In genomic region chr3:147318900-147319299, GRCh38 we compare ENCODE assay signal across 23 cellular contexts.
"Had no signal": no experiment of that assay in that cellular context is flagged by ENCODE, and none has a peak within 500 bp of the region (broad histone marks: within the 10 kb centered on the region; RNA-seq: fewer than 3 reads in every experiment).

No MANE protein-coding gene starts in this region.

- H3K9me3 ChIP-seq: colonic mucosa, gastroesophageal sphincter, heart left ventricle, left ventricle myocardium inferior, thyroid gland had no signal

- ATAC-seq: activated CD8-positive, alpha-beta T cell treated with anti-CD3 and anti-CD28 coated beads for 36 hours; gastroesophageal sphincter; heart left ventricle had no signal

- H3K4me1 ChIP-seq: colonic mucosa, gastroesophageal sphincter, heart left ventricle, left ventricle myocardium inferior, thyroid gland had no signal

- DNase-seq: activated CD4-positive, alpha-beta T cell treated with anti-CD3 and anti-CD28 coated beads, Interleukin-2, amount 10 ng/mL, durations not matched to agents 24 days and 14 days; activated CD4-positive, CD25-positive, alpha-beta regulatory T cell; activated CD8-positive, alpha-beta T cell treated with anti-CD3 and anti-CD28 coated beads for 36 hours; activated naive CD4-positive, alpha-beta T cell treated with anti-CD3 and anti-CD28 coated beads for 36 hours; activated T-cell treated with anti-CD3 and anti-CD28 coated beads, Interleukin-2, amount 50 U/mL, for 24 hours; anterior cingulate cortex; brain microvascular endothelial cell; central memory CD4-positive, alpha-beta T cell; colonic mucosa; endodermal cell; heart left ventricle; left ventricle myocardium inferior; mammary epithelial cell; midbrain; nephron progenitor cell; nucleus accumbens; posterior cingulate gyrus; retina; stimulated activated CD4-positive, alpha-beta T cell treated with anti-CD3 and anti-CD28 coated beads, Interleukin-2, amount 100 ng/mL, for 24 hours; stimulated activated naive CD4-positive, alpha-beta T cell treated with Interleukin-2 at 50 U/mL for 16 hours; T-helper 9 cell; thyroid gland had no signal

- H3K9me3 Mint-ChIP-seq: nephron progenitor cell had no signal

- H3K4me3 Mint-ChIP-seq: activated CD4-positive, alpha-beta T cell treated with anti-CD3 and anti-CD28 coated beads, Interleukin-2, amount 10 ng/mL, durations not matched to agents 24 days and 14 days; activated CD8-positive, alpha-beta T cell treated with anti-CD3 and anti-CD28 coated beads for 36 hours; activated naive CD4-positive, alpha-beta T cell treated with anti-CD3 and anti-CD28 coated beads for 36 hours; activated T-cell treated with anti-CD3 and anti-CD28 coated beads, Interleukin-2, amount 50 U/mL, for 24 hours; endodermal cell; nephron progenitor cell had no signal

- H3K27me3 Mint-ChIP-seq: activated CD4-positive, alpha-beta T cell treated with anti-CD3 and anti-CD28 coated beads, Interleukin-2, amount 10 ng/mL, durations not matched to agents 24 days and 14 days; activated CD8-positive, alpha-beta T cell treated with anti-CD3 and anti-CD28 coated beads for 36 hours; activated T-cell treated with anti-CD3 and anti-CD28 coated beads, Interleukin-2, amount 50 U/mL, for 24 hours had no signal

- H3K27me3 ChIP-seq: brain microvascular endothelial cell, colonic mucosa, thyroid gland had no signal

- H3K27ac ChIP-seq: brain microvascular endothelial cell, colonic mucosa, gastroesophageal sphincter, heart left ventricle, left ventricle myocardium inferior, thyroid gland had no signal

- H3K27ac Mint-ChIP-seq: activated CD4-positive, alpha-beta T cell treated with anti-CD3 and anti-CD28 coated beads, Interleukin-2, amount 10 ng/mL, durations not matched to agents 24 days and 14 days; activated CD8-positive, alpha-beta T cell treated with anti-CD3 and anti-CD28 coated beads for 36 hours; activated naive CD4-positive, alpha-beta T cell treated with anti-CD3 and anti-CD28 coated beads for 36 hours; activated T-cell treated with anti-CD3 and anti-CD28 coated beads, Interleukin-2, amount 50 U/mL, for 24 hours; endodermal cell; nephron progenitor cell had no signal

- H3K4me1 Mint-ChIP-seq: activated CD4-positive, alpha-beta T cell treated with anti-CD3 and anti-CD28 coated beads, Interleukin-2, amount 10 ng/mL, durations not matched to agents 24 days and 14 days; endodermal cell; nephron progenitor cell had no signal

- H3K4me3 ChIP-seq: colonic mucosa, gastroesophageal sphincter, heart left ventricle, left ventricle myocardium inferior, thyroid gland had no signal

- H3K36me3 ChIP-seq: brain microvascular endothelial cell, colonic mucosa, gastroesophageal sphincter, heart left ventricle, left ventricle myocardium inferior, thyroid gland had no signal
